Comparison of ENCODE assay signal across 6 cellular contexts in genomic region chr16:31118223-31119155, GRCh38. TPM values are rescaled to one million over a fixed set of nuclear protein-coding genes. Genes with fewer than 3 reads are reported as not detected.
DNase-seq lines count a peak whose midpoint lies in the region; ATAC-seq and TF ChIP-seq lines count a peak whose summit lies in the region.

No MANE protein-coding gene starts in this region.

- no peak for TF ChIP-seq CTCF in VCaP (conservative IDR thresholded peaks at IDR 0.05)

- ATAC-seq in HG02981 (IDR thresholded peaks at IDR 0.05; ENCODE audit: unreplicated experiment) (no peak), GM18870 (IDR thresholded peaks at IDR 0.05; ENCODE audit: unreplicated experiment) (no peak)

- H3K9me3 ChIP-seq in CD4-positive, alpha-beta memory T cell (ENCODE audit: control insufficient read depth in 1 of 2, low read length in 2 of 2), result no peaks in the 10 kb centered on the region

- no peaks in the 10 kb centered on the region for H3K27me3 Mint-ChIP-seq in CD4-positive, alpha-beta memory T cell

- H3K9me3 Mint-ChIP-seq in CD4-positive, alpha-beta memory T cell, result peaks cover 0 to 2% (median 0%) of the 10 kb centered on the region in 8 donors

- no peaks in the 10 kb centered on the region for H3K27me3 ChIP-seq in CD4-positive, alpha-beta memory T cell (ENCODE audit: insufficient read depth, low read length)

- peak overlapping the region; percentile 80 to 98 (median 95) for H3K27ac Mint-ChIP-seq in CD4-positive, alpha-beta memory T cell

- POLR2A ChIA-PET in CD4-positive, alpha-beta memory T cell (lab: Charles Lee; ENCODE audit: partially characterized antibody), result interaction anchor here (0.9 to 7.9 kb wide), 28 partner anchors 10 to 755 kb away, joined by 3 to 121 read pairs (median 6); partner anchors contain the start of genes ARMC5, BCKDK, FBXL19 and FUS

- CTCF ChIA-PET in CD4-positive, alpha-beta memory T cell (lab: Charles Lee; ENCODE audit: partially characterized antibody), result interaction anchor here (0.6 to 8.2 kb wide), 4 partner anchors 21 to 45 kb away, joined by 3 to 56 read pairs (median 5); partner anchors contain the start of genes ZNF646 and ZNF668

- H3K4me1 Mint-ChIP-seq in CD4-positive, alpha-beta memory T cell, result peaks cover 9 to 19% (median 13%) of the 10 kb centered on the region in 4 donors

- peak overlapping the region; percentile 63 to 76 for H3K4me3 ChIP-seq in CD4-positive, alpha-beta memory T cell (ENCODE audit: low read length in 2 of 2)

- H3K36me3 Mint-ChIP-seq in CD4-positive, alpha-beta memory T cell, result peaks cover 17 to 36% of the 10 kb centered on the region in 2 donors

- intact Hi-C loops in CD4-positive, alpha-beta memory T cell (cut with micrococcal nuclease), result no loop called here

- peaks cover 35% of the 10 kb centered on the region for H3K36me3 ChIP-seq in CD4-positive, alpha-beta memory T cell (ENCODE audit: insufficient read depth, low read length)

- peak overlapping the region; percentile 89 for H3K27ac ChIP-seq in CD4-positive, alpha-beta memory T cell (ENCODE audit: low read depth, low read length)
- peak overlapping the region; percentile 81 for H3K27ac ChIP-seq in VCaP

- peaks cover 11% of the 10 kb centered on the region for H3K4me1 ChIP-seq in CD4-positive, alpha-beta memory T cell (ENCODE audit: insufficient read depth, low read length)

- no peak for DNase-seq in CD4-positive, alpha-beta memory T cell
- DNase-seq in kidney tubule cell (ENCODE audit: low spot score) (peak; percentile 76), A172 (ENCODE audit: low spot score) (no peak)

- H3K4me3 Mint-ChIP-seq in CD4-positive, alpha-beta memory T cell, result peak overlapping the region; percentile 83 to 93 (median 89)

RNA-seq across cellular contexts. Expression of gene KAT8, which starts 1.0 kb away (rescaled TPM):
- 10 to 100 TPM; 90.8 to 94.2 TPM for total RNA-seq in CD4-positive, alpha-beta memory T cell
- 10 to 100 TPM; 37.5 to 68.8 TPM for polyA plus RNA-seq in CD4-positive, alpha-beta memory T cell
- total RNA-seq in A172 (2014; rRNA removed; shearing (Covaris generic)), result 46.6 and 55.6 TPM in 2 replicates

RNA-seq across cellular contexts. Expression of gene BCKDK, which starts 10.3 kb away (rescaled TPM):
- total RNA-seq in CD4-positive, alpha-beta memory T cell, result 10 to 100 TPM; 17.0 to 21.1 TPM
- 10 to 100 TPM; 22.3 to 24.3 TPM for polyA plus RNA-seq in CD4-positive, alpha-beta memory T cell
- total RNA-seq in A172 (2014; rRNA removed; shearing (Covaris generic)), result 28.6 and 38.1 TPM in 2 replicates

RNA-seq across cellular contexts. Expression of gene PRSS8, which starts 17.0 kb away (rescaled TPM):
- total RNA-seq in CD4-positive, alpha-beta memory T cell, result not detected
- under 1 TPM in 1 of 2 donors, not detected in 1; 0.33 TPM for polyA plus RNA-seq in CD4-positive, alpha-beta memory T cell
- 2.9 and 4.2 TPM in 2 replicates for total RNA-seq in A172 (2014; rRNA removed; shearing (Covaris generic))

RNA-seq across cellular contexts. Expression of gene VKORC1, which starts 23.9 kb away (rescaled TPM):
- 10 to 100 TPM; 48.9 to 51.3 TPM for total RNA-seq in CD4-positive, alpha-beta memory T cell
- 100 to 1,000 TPM in 1 of 2 donors, 10 to 100 TPM in 1; 93.7 to 114 TPM for polyA plus RNA-seq in CD4-positive, alpha-beta memory T cell
- total RNA-seq in A172 (2014; rRNA removed; shearing (Covaris generic)), result 137 and 164 TPM in 2 replicates

RNA-seq across cellular contexts. Expression of gene PRSS53, which starts 29.7 kb away (rescaled TPM):
- total RNA-seq in CD4-positive, alpha-beta memory T cell, result 10 to 100 TPM; 13.3 to 13.5 TPM
- under 1 TPM; 0.43 to 0.69 TPM for polyA plus RNA-seq in CD4-positive, alpha-beta memory T cell
- 2.0 and 3.5 TPM in 2 replicates for total RNA-seq in A172 (2014; rRNA removed; shearing (Covaris generic))
